1 cellular context compared by ENCODE assay signal in the genomic region with DNA sequence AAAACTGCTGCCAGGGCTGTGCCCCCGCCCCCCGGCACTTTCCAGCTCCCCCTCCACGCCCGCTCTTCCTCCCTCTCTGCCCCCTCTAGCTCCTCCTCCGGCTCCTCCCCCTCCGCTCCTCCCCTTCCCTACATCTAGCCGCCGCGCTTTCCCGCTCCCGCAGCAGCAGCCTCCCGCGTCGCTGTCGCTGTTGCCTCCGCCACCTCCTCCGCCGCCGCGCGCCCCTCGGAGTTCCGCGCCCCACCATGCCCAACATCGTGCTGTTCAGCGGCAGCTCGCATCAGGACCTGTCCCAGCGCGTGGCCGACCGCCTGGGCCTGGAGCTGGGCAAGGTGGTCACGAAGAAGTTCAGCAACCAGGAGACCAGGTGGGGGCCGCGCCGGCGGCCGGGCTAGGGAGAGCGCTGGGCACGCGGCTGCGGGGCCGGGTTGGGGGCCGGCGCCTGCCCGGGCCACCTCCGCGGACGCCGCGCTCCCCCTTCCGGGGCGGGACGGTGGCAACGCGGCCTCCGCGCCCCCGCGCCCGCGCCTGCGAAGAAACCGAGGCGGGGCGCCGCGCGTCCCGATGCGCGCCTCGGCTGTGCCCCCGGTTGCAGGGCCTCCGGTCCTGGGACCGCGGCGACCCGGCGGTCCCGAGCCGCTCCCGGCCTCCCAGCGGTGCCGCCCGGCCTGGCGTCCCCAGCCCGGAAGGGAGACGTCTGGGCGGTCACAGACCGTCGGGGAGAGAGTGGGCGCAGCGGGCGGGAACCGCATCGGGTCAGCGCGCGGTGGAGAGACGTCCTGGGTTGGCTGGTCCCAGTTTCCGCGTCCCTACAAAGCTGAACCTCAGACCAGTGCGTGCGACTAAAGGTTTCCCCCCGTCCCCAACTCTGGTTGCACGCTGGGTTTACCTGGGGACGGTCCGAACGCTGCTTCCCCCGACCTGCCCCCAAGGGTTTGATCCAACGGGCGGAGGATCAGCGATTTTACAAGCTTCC.
TF ChIP-seq lines count a peak whose summit lies in the region.

TSS of gene PRPS2 (plus strand) at position 160 of the 976 bp plus-strand sequence. CDS start at position 246, 86 bp downstream.

TF ChIP-seq in K562, 482 proteins besides CTCF, POLR2A, EP300 and RAD21 (continued from another document and continues in another):
- TF ChIP-seq HMG20A (CRISPR knock-in tag; conservative IDR thresholded peaks at IDR 0.05) = no peak
- TF ChIP-seq TCF3 (CRISPR knock-in tag; IDR thresholded peaks at IDR 0.05) = no peak
- TF ChIP-seq, protein P1, sequence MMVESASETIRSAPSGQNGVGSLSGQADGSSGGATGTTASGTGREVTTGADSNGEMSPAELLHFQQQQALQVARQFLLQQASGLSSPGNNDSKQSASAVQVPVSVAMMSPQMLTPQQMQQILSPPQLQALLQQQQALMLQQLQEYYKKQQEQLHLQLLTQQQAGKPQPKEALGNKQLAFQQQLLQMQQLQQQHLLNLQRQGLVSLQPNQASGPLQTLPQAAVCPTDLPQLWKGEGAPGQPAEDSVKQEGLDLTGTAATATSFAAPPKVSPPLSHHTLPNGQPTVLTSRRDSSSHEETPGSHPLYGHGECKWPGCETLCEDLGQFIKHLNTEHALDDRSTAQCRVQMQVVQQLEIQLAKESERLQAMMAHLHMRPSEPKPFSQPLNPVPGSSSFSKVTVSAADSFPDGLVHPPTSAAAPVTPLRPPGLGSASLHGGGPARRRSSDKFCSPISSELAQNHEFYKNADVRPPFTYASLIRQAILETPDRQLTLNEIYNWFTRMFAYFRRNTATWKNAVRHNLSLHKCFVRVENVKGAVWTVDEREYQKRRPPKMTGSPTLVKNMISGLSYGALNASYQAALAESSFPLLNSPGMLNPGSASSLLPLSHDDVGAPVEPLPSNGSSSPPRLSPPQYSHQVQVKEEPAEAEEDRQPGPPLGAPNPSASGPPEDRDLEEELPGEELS (CRISPR knock-in tag; IDR thresholded peaks at IDR 0.05; ENCODE audit: borderline replicate concordance) = no peak
- no peak for TF ChIP-seq ARNT (IDR thresholded peaks at IDR 0.05)
- TF ChIP-seq COPS2 (conservative IDR thresholded peaks at IDR 0.05) = no peak
- TF ChIP-seq BCL6 (CRISPR knock-in tag; IDR thresholded peaks at IDR 0.05) = no peak
- no peak for TF ChIP-seq ZNF584 (CRISPR knock-in tag; IDR thresholded peaks at IDR 0.05; ENCODE audit: low read depth)
- TF ChIP-seq ZNF586 (CRISPR knock-in tag; conservative IDR thresholded peaks at IDR 0.05) = no peak
- TF ChIP-seq SMARCA4 (IDR thresholded peaks at IDR 0.05) = no peak
- TF ChIP-seq HMG20B (CRISPR knock-in tag; IDR thresholded peaks at IDR 0.05) = no peak
- no peak for TF ChIP-seq CBFB (CRISPR knock-in tag; IDR thresholded peaks at IDR 0.05)
- peak; percentile 52 for TF ChIP-seq PCBP1 (IDR thresholded peaks at IDR 0.05; ENCODE audit: low read depth, low read length, poor library complexity, severe bottlenecking)
- no peak for TF ChIP-seq ZNF407 (IDR thresholded peaks at IDR 0.05; ENCODE audit: low read depth)
- TF ChIP-seq TEAD1 (CRISPR knock-in tag; IDR thresholded peaks at IDR 0.05) = peak in 1 of 2 experiments; percentile 61; a peak in 1 of 4 replicates
- TF ChIP-seq KDM4B (IDR thresholded peaks at IDR 0.05; ENCODE audit: borderline replicate concordance in 2 of 2, low read depth in 1 of 2) = 0 out of 4 replicates have a peak, but pooled peaks of 1 of the 2 experiments have one; percentile 38
- TF ChIP-seq KAT2B (IDR thresholded peaks at IDR 0.05; ENCODE audit: low read depth, low read length) = no peak
- TF ChIP-seq FOXM1 (IDR thresholded peaks at IDR 0.05; ENCODE audit: low read depth) = no peak
- no peak for TF ChIP-seq FOXM1 (CRISPR knock-in tag; IDR thresholded peaks at IDR 0.05; ENCODE audit: low read depth)
- TF ChIP-seq ZNF143 (CRISPR knock-in tag; IDR thresholded peaks at IDR 0.05) = no peak
- no peak for TF ChIP-seq ZNF512 (tag; IDR thresholded peaks at IDR 0.05)
- TF ChIP-seq ZNF212 (CRISPR knock-in tag; IDR thresholded peaks at IDR 0.05) = no peak
- TF ChIP-seq, protein P2, sequence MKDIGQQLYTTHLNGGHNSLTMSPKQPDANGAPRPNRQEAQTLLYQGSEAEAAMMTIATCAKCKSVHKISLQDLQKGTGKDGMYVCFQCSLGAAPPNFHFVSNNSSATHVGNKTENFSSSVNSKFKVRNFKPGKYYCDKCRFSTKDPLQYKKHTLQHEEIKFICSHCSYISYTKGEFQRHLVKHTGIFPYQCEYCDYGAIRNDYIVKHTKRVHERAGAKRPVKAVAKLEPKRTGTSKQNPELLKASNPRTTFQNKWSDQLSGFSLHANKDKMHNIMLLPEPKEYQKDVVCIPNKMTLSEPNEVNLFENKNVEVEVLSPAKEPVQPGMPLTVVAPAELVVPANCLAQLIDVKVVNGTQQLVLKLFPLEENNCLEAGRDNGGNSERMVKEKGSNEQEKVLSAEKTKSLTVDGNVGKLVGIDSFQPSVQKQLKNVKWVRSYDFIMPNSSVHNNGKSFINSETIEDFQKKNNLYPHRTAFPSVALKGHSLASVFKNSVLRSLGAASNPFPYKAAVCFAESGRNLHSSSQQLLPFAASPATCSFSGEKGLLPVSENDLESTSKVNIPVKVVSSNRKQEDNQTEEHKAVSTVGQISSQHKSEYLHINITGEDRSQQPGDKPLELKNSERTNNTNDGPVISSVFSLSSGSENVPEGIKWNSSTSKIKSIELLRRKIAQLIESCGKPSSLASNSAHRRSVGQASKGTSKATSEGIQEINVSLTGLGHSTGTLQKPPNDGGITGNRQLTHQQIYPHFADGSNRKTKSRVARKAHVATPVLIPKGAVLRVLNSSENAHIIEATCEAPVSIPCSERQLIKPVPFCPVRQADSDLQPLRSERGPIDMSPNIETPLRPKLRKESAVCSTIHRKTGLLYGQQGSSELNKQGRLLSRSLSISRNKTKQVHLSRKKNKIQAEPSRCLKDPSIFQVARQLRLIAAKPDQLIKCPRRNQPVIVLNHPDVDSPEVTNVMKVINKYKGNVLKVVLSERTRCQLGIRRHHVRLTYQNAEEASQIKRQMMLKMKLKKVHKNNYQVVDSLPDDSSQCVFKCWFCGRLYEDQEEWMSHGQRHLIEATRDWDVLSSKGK (CRISPR knock-in tag; IDR thresholded peaks at IDR 0.05) = no peak
- no peak for TF ChIP-seq ZNF184 (CRISPR knock-in tag; IDR thresholded peaks at IDR 0.05)
- TF ChIP-seq VEZF1 (CRISPR knock-in tag; IDR thresholded peaks at IDR 0.05) = peak; percentile 60; the same call in 1 of the 2 replicates
- TF ChIP-seq NR2F6 (CRISPR knock-in tag; IDR thresholded peaks at IDR 0.05) = no peak
- TF ChIP-seq TBP (optimal IDR thresholded peaks at IDR 0.05; ENCODE audit: low read depth, low read length) = peak; percentile 83
- no peak for TF ChIP-seq NELFE (IDR thresholded peaks at IDR 0.05; ENCODE audit: insufficient read depth, insufficient read length)
- TF ChIP-seq ZFPM2 (CRISPR knock-in tag; IDR thresholded peaks at IDR 0.05) = no peak
- TF ChIP-seq, protein P3, sequence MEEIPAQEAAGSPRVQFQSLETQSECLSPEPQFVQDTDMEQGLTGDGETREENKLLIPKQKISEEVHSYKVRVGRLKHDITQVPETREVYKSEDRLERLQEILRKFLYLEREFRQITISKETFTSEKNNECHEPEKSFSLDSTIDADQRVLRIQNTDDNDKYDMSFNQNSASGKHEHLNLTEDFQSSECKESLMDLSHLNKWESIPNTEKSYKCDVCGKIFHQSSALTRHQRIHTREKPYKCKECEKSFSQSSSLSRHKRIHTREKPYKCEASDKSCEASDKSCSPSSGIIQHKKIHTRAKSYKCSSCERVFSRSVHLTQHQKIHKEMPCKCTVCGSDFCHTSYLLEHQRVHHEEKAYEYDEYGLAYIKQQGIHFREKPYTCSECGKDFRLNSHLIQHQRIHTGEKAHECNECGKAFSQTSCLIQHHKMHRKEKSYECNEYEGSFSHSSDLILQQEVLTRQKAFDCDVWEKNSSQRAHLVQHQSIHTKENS (CRISPR knock-in tag; IDR thresholded peaks at IDR 0.05) = no peak
- TF ChIP-seq MAFG (tag; conservative IDR thresholded peaks at IDR 0.05) = no peak
- TF ChIP-seq ZNF24 (IDR thresholded peaks at IDR 0.05) = no peak
- peak; percentile 84 for TF ChIP-seq SUPT5H (IDR thresholded peaks at IDR 0.05)
- no peak for TF ChIP-seq ARHGAP35 (IDR thresholded peaks at IDR 0.05; ENCODE audit: partially characterized antibody)
- no peak for TF ChIP-seq RUNX1 (IDR thresholded peaks at IDR 0.05; ENCODE audit: low read depth)
- no peak for TF ChIP-seq HDAC3 (IDR thresholded peaks at IDR 0.05; ENCODE audit: borderline replicate concordance, partially characterized antibody)
- peak; percentile 68 for TF ChIP-seq POLR2B (IDR thresholded peaks at IDR 0.05; ENCODE audit: low read depth, partially characterized antibody)
- no peak for TF ChIP-seq ETV1 (tag; conservative IDR thresholded peaks at IDR 0.05; ENCODE audit: low read depth)
- no peak for TF ChIP-seq JUNB (CRISPR knock-in tag; conservative IDR thresholded peaks at IDR 0.05)
- TF ChIP-seq CXXC5 (CRISPR knock-in tag; IDR thresholded peaks at IDR 0.05) = peak; percentile 65
- no peak for TF ChIP-seq MAFK (IDR thresholded peaks at IDR 0.05; ENCODE audit: low read length)
- no peak for TF ChIP-seq ZSCAN32 (CRISPR knock-in tag; IDR thresholded peaks at IDR 0.05)
- peak; percentile 20; the same call in 1 of the 2 replicates for TF ChIP-seq ZBTB7A (IDR thresholded peaks at IDR 0.05; ENCODE audit: borderline replicate concordance, control insufficient read depth, low read depth, low read length)
- TF ChIP-seq, protein P4, sequence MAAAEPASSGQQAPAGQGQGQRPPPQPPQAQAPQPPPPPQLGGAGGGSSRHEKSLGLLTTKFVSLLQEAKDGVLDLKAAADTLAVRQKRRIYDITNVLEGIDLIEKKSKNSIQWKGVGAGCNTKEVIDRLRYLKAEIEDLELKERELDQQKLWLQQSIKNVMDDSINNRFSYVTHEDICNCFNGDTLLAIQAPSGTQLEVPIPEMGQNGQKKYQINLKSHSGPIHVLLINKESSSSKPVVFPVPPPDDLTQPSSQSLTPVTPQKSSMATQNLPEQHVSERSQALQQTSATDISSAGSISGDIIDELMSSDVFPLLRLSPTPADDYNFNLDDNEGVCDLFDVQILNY (CRISPR knock-in tag; IDR thresholded peaks at IDR 0.05) = no peak
